8 cellular contexts compared by ENCODE assay signal in the genomic region with DNA sequence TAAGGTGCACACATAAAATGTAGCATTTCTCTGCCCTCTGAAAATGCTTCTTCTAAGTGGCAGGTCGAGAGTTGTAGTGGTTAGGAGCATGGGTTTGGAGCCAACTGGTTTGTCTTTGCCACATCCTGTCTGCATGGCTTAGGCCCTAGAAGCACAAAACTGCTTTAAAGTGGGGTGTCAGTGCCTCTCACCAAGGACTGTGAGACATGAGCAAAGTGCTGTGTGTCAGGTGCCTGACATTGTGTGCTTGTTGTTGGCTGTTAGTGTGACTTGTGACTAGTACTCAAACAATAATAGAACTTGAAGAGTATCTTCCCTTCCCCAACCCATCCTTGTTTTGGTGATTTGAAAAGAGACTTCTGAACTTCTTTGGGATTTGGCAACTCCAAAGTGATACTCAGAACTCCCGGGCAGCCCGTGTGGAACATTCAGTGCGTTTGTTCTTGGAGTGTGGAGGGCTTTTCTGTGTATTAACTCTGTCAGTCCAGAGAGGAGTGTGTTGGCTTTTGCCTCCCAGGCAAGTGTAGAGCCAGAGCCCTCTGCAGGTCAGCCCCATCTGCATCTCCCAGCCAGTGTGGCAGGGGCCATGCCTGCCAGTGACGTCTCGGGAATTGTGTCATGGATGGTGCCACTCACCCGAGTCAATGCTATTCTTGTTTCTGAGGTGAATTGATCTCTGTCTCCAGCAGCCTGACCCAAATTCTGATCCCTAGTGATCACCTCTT. TPM values are rescaled to one million over a fixed set of nuclear protein-coding genes. Genes with fewer than 3 reads are reported as not detected.
DNase-seq lines count a peak whose midpoint lies in the region; ATAC-seq and TF ChIP-seq lines count a peak whose summit lies in the region.

No MANE protein-coding gene starts in this region.

- no peak overlapping the region for H3K4me3 ChIP-seq in right atrium auricular region

- H3K36me3 ChIP-seq in right atrium auricular region = no peaks in the 10 kb centered on the region

- H3K9me3 ChIP-seq in right atrium auricular region = no peaks in the 10 kb centered on the region

- H3K4me1 ChIP-seq in right atrium auricular region = peaks cover 0 to 76% of the 10 kb centered on the region in 2 donors

- no peak for ATAC-seq in GM21529 (IDR thresholded peaks at IDR 0.05; ENCODE audit: unreplicated experiment)

- peak; percentile 45 for DNase-seq in stimulated activated CD4-positive, alpha-beta T cell treated with anti-CD3 and anti-CD28 coated beads, Interleukin-1b, Interleukin-23, amount 100 ng/mL, for 48 hours
- DNase-seq in stimulated activated CD4-positive, alpha-beta T cell treated with anti-CD3 and anti-CD28 coated beads, Interleukin-2, amount 100 ng/mL, for 48 hours = no peak
- DNase-seq in activated CD4-positive, alpha-beta T cell treated with anti-CD3 and anti-CD28 coated beads for 48 hours = peak; percentile 52
- DNase-seq in right atrium auricular region (ENCODE audit: low spot score) = no peak
- no peak for DNase-seq in SKM-1 treated with dmso at 0.1 percent for 144 hours (lab: John Stamatoyannopoulos, UW; ENCODE audit: unreplicated experiment)
- DNase-seq in iPS-NIHi11 (ENCODE audit: low spot score) = no peak
- no peak for DNase-seq in NCI-H774 (lab: John Stamatoyannopoulos, UW)

- TF ChIP-seq CTCF in right atrium auricular region (IDR thresholded peaks at IDR 0.05) = peak in 1 of 2 donors; percentile 32

- peak overlapping the region; percentile 85 to 86 for H3K27ac ChIP-seq in right atrium auricular region

- H3K27me3 ChIP-seq in right atrium auricular region = no peaks in the 10 kb centered on the region

RNA-seq across cellular contexts. Expression of gene MGAT5, which starts 5.0 kb away (rescaled TPM):
- total RNA-seq in right atrium auricular region = 10 to 100 TPM; 56.9 to 91.0 TPM

Comparison
In these comparisons a context has a peak if more than half of its experiments do, and no peak if none do; other contexts are left out.
1. DNase-seq: peak in stimulated activated CD4-positive, alpha-beta T cell treated with anti-CD3 and anti-CD28 coated beads, Interleukin-1b, Interleukin-23, amount 100 ng/mL, for 48 hours (single experiment) and activated CD4-positive, alpha-beta T cell treated with anti-CD3 and anti-CD28 coated beads for 48 hours (single experiment); none in stimulated activated CD4-positive, alpha-beta T cell treated with anti-CD3 and anti-CD28 coated beads, Interleukin-2, amount 100 ng/mL, for 48 hours (0 of 2), right atrium auricular region (single experiment), SKM-1 treated with dmso at 0.1 percent for 144 hours (single experiment), iPS-NIHi11 (single experiment) and NCI-H774 (single experiment).